In genomic region chr1:55235722-55236121, GRCh38 we compare ENCODE assay signal across 14 cellular contexts. TPM values are rescaled to one million over a fixed set of nuclear protein-coding genes. Genes with fewer than 3 reads are reported as not detected.
DNase-seq lines count a peak whose midpoint lies in the region; ATAC-seq, FAIRE-seq and TF ChIP-seq lines count a peak whose summit lies in the region.
"Had no signal": no experiment of that assay in that cellular context is flagged by ENCODE, and none has a peak within 500 bp of the region (broad histone marks: within the 10 kb centered on the region; RNA-seq: fewer than 3 reads in every experiment).

No MANE protein-coding gene starts in this region.

- H3K4me3 ChIP-seq in ACC112 (ENCODE audit: low read depth, low read length): peak overlapping the region; percentile 59
- no peak overlapping the region for H3K4me3 ChIP-seq in astrocyte of the cerebellum (ENCODE audit: low read depth, low read length)
- peak overlapping the region in 2 of 3 experiments; percentile 11 to 53 for H3K4me3 ChIP-seq in keratinocyte (ENCODE audit: control insufficient read depth in 2 of 3, extremely low read depth in 1 of 3, insufficient read depth in 2 of 3, low read depth in 1 of 3, low read length in 3 of 3)
- no peak overlapping the region for H3K4me3 ChIP-seq in HAP-1
- H3K4me3 ChIP-seq: body of pancreas, hepatocyte, testis had no signal

- no peaks in the 10 kb centered on the region for H3K9me1 ChIP-seq in keratinocyte (ENCODE audit: control insufficient read depth, extremely low read depth, insufficient read depth, low read length)

- FAIRE-seq in keratinocyte (lab: Jason Lieb, UNC): peak; percentile 79

- peak; percentile 70 for DNase-seq in HS-5 (ENCODE audit: low read depth)
- peak; percentile 65 for DNase-seq in astrocyte of the cerebellum (ENCODE audit: low read depth)
- DNase-seq in keratinocyte (ENCODE audit: low read depth, low spot score): no peak
- no peak for DNase-seq in HAP-1 (ENCODE audit: low spot score in 2 of 2)
- no peak for DNase-seq in NCI-H1436 (lab: John Stamatoyannopoulos, UW)
- no peak for DNase-seq in T1000 (lab: John Stamatoyannopoulos, UW)
- DNase-seq: activated CD8-positive, alpha-beta memory T cell treated with anti-CD3 and anti-CD28 coated beads, Interleukin-2, amount 50 U/mL, for 48 hours; body of pancreas; NCI-H146; NK-92 treated with Interleukin-12 subunit alpha and Interleukin-12 subunit beta, amount 100 ng/mL, for 24 hours; testis had no signal

- peaks cover 27% of the 10 kb centered on the region for H3K4me1 ChIP-seq in ACC112 (ENCODE audit: control insufficient read depth, insufficient read depth, low read length, unreplicated experiment)
- H3K4me1 ChIP-seq in keratinocyte (ENCODE audit: control insufficient read depth, extremely low read depth, insufficient read depth, low read length): peaks cover 13% of the 10 kb centered on the region
- H3K4me1 ChIP-seq in HAP-1: no peaks in the 10 kb centered on the region
- H3K4me1 ChIP-seq: body of pancreas, testis had no signal

- TF ChIP-seq CTCF in astrocyte of the cerebellum (IDR thresholded peaks at IDR 0.05; ENCODE audit: low read depth, low read length, missing control alignments): no peak
- TF ChIP-seq CTCF in keratinocyte (optimal IDR thresholded peaks at IDR 0.05 in 1 of 3, IDR thresholded peaks at IDR 0.05 in 1 of 3, conservative IDR thresholded peaks at IDR 0.05 in 1 of 3; ENCODE audit: extremely low read depth in 1 of 3, insufficient read depth in 2 of 3, low read length in 3 of 3): no peak

- dilution Hi-C loops in keratinocyte (cut with MboI; ENCODE audit: extremely low pct_ligation_motif_present, low sequenced_read_pairs): no loop called here

- H3K9me3 ChIP-seq in keratinocyte (ENCODE audit: control insufficient read depth, low read depth, low read length) (no peaks in the 10 kb centered on the region), HAP-1 (no peaks in the 10 kb centered on the region)
- H3K9me3 ChIP-seq: body of pancreas, testis had no signal

- H4K20me1 ChIP-seq in keratinocyte (ENCODE audit: control insufficient read depth, extremely low read depth, insufficient read depth, low read length): no peaks in the 10 kb centered on the region

- H3K4me2 ChIP-seq in keratinocyte (ENCODE audit: control insufficient read depth, extremely low read depth, insufficient read depth, low read depth, low read length): peak overlapping the region; percentile 82
- H3K4me2 ChIP-seq: hepatocyte had no signal

- H2AFZ ChIP-seq in ACC112 (ENCODE audit: low read length, unreplicated experiment) (peak overlapping the region; percentile 40), keratinocyte (ENCODE audit: control insufficient read depth, low read length) (no peak overlapping the region)
- H2AFZ ChIP-seq: hepatocyte had no signal

- in situ Hi-C loops in astrocyte of the cerebellum (cut with HindIII; ENCODE audit: low sequenced_read_pairs): no loop called here
- in situ Hi-C loops in HAP-1 (cut with MboI; ENCODE audit: low sequenced_read_pairs): no loop called here

- no peaks in the 10 kb centered on the region for H3K79me2 ChIP-seq in ACC112 (ENCODE audit: control insufficient read depth, insufficient read depth, low read length, unreplicated experiment)
- no peaks in the 10 kb centered on the region for H3K79me2 ChIP-seq in keratinocyte (ENCODE audit: control insufficient read depth, insufficient read depth, low read length)
- H3K79me2 ChIP-seq: hepatocyte had no signal

- no peaks in the 10 kb centered on the region for H3K36me3 ChIP-seq in ACC112 (ENCODE audit: insufficient read depth, low read length)
- no peaks in the 10 kb centered on the region for H3K36me3 ChIP-seq in keratinocyte (ENCODE audit: control insufficient read depth in 2 of 2, extremely low read depth in 1 of 2, insufficient read depth in 2 of 2, low read length in 2 of 2)
- no peaks in the 10 kb centered on the region for H3K36me3 ChIP-seq in HAP-1 (replicated peaks)

- ATAC-seq in HG03175 (IDR thresholded peaks at IDR 0.05; ENCODE audit: unreplicated experiment): no peak
- ATAC-seq: body of pancreas had no signal

- H3K27me3 ChIP-seq in ACC112 (ENCODE audit: insufficient read depth, low read length) (no peaks in the 10 kb centered on the region), keratinocyte (ENCODE audit: control insufficient read depth, extremely low read depth, insufficient read depth, low read length) (no peaks in the 10 kb centered on the region), HAP-1 (ENCODE audit: low read depth) (no peaks in the 10 kb centered on the region)
- H3K27me3 ChIP-seq: body of pancreas, hepatocyte, testis had no signal

- H3K27ac ChIP-seq in ACC112 (ENCODE audit: low read depth, low read length): peak overlapping the region; percentile 44
- no peak overlapping the region for H3K27ac ChIP-seq in keratinocyte (ENCODE audit: control insufficient read depth, insufficient read depth, low read length)
- H3K27ac ChIP-seq: body of pancreas, hepatocyte, testis had no signal

- no peak overlapping the region for H3K9ac ChIP-seq in keratinocyte (ENCODE audit: control insufficient read depth, extremely low read depth, insufficient read depth, low read length)

RNA-seq across cellular contexts. Expression of gene USP24, which starts 20.6 kb away (rescaled TPM):
- polyA plus RNA-seq in keratinocyte: 15.4 to 22.5 TPM (median 17.1 TPM) in 3 replicates
- polyA plus RNA-seq in keratinocyte (2011; ENCODE audit: low read depth): 31.4 TPM
- 9.1 and 13.9 TPM in 2 replicates for polyA plus RNA-seq in keratinocyte (2011; cell fraction: cytosol; rRNA removed)
- polyA plus RNA-seq in keratinocyte (2011; cell fraction: nucleus; rRNA removed): 37.3 and 37.6 TPM in 2 replicates
- 11.7 and 22.3 TPM in 2 replicates for polyA plus RNA-seq in keratinocyte (2012; ENCODE audit: low replicate concordance)
- polyA minus RNA-seq in keratinocyte: 14.9 to 74.8 TPM (median 41.3 TPM) in 3 replicates
- 16.3 TPM for polyA minus RNA-seq in keratinocyte (2011; cell fraction: cytosol; rRNA and poly(A)+ RNA removed)
- 52.0 and 98.7 TPM in 2 replicates for polyA minus RNA-seq in keratinocyte (2011; cell fraction: nucleus; rRNA and poly(A)+ RNA removed)

Comparison
In these comparisons a context has a peak if more than half of its experiments do, and no peak if none do; other contexts are left out.
1. H3K4me3 ChIP-seq: peak in ACC112 (single experiment) and keratinocyte (2 of 3); none in astrocyte of the cerebellum (single experiment) and HAP-1 (single experiment).
2. DNase-seq: peak in HS-5 (single experiment) and astrocyte of the cerebellum (single experiment); none in keratinocyte (single experiment), HAP-1 (0 of 2), NCI-H1436 (single experiment) and T1000 (single experiment).